23 cellular contexts compared by ENCODE assay signal in genomic region chr10:123788981-123789380, GRCh38.
DNase-seq lines count a peak whose midpoint lies in the region; ATAC-seq, FAIRE-seq and TF ChIP-seq lines count a peak whose summit lies in the region.
"Had no signal": no experiment of that assay in that cellular context is flagged by ENCODE, and none has a peak within 500 bp of the region (broad histone marks: within the 10 kb centered on the region; RNA-seq: fewer than 3 reads in every experiment).

No MANE protein-coding gene starts in this region.

- peaks cover 2% of the 10 kb centered on the region for H3K27me3 Mint-ChIP-seq in neural crest cell (ENCODE audit: low read depth)

- no peak overlapping the region for H3K4me3 ChIP-seq in K562
- no peak overlapping the region for H3K4me3 ChIP-seq in esophagus muscularis mucosa
- H3K4me3 ChIP-seq in prostate gland = no peak overlapping the region
- H3K4me3 ChIP-seq: BLaER1 treated with 17β-estradiol and CSF1 and Interleukin-3, amounts not matched to agents 10 nM and 100 nM; GM12878; GM23248 had no signal

- H3K9me3 ChIP-seq in K562 (replicated peaks; ENCODE audit: control insufficient read depth, insufficient read depth, low read depth, low read length) (no peaks in the 10 kb centered on the region), esophagus muscularis mucosa (no peaks in the 10 kb centered on the region), prostate gland (no peaks in the 10 kb centered on the region)

- WGBS in K562 (ENCODE audit: insufficient coverage, low coverage, missing lambda C conversion rate) = 0% methylated on average over 2 of the region's 5 CpGs
- WGBS in esophagus muscularis mucosa = 87% methylated on average over 5 of the region's 5 CpGs
- 90% methylated on average over 5 of the region's 5 CpGs for WGBS in prostate gland

- TF ChIP-seq RAD21 in K562 (CRISPR knock-in tag; conservative IDR thresholded peaks at IDR 0.05 in 1 of 2, IDR thresholded peaks at IDR 0.05 in 1 of 2) = no peak

- no peak overlapping the region for H3K4me3 Mint-ChIP-seq in neural crest cell
- H3K4me3 Mint-ChIP-seq: B cell; CD8-positive, alpha-beta T cell; HFFc6 had no signal

- no peak overlapping the region for H3K9ac ChIP-seq in K562 (ENCODE audit: insufficient read depth in 1 of 2, low read depth in 2 of 2, low read length in 2 of 2)
- H3K9ac ChIP-seq: BLaER1 treated with 17β-estradiol and CSF1 and Interleukin-3, amounts not matched to agents 10 nM and 100 nM; GM23248 had no signal

- H2AFZ ChIP-seq in K562 (ENCODE audit: low read depth, low read length) = no peak overlapping the region
- H2AFZ ChIP-seq: GM23248 had no signal

- in situ Hi-C loops in K562 (cut with MboI) = no loop called here

- H3K36me3 Mint-ChIP-seq in neural crest cell (ENCODE audit: low read depth) = no peaks in the 10 kb centered on the region
- H3K36me3 Mint-ChIP-seq: CD8-positive, alpha-beta T cell had no signal

- TF ChIP-seq POLR2A in K562 (conservative IDR thresholded peaks at IDR 0.05) (no peak), esophagus muscularis mucosa (IDR thresholded peaks at IDR 0.05; ENCODE audit: low read depth) (no peak), prostate gland (IDR thresholded peaks at IDR 0.05) (no peak)

- H3K79me2 ChIP-seq in K562 (ENCODE audit: control insufficient read depth, insufficient read depth, low read length) = no peaks in the 10 kb centered on the region

- H3K4me2 ChIP-seq in K562 (ENCODE audit: insufficient read depth, low read length) = no peak overlapping the region
- H3K4me2 ChIP-seq: BLaER1 treated with 17β-estradiol and CSF1 and Interleukin-3, amounts not matched to agents 10 nM and 100 nM had no signal

- no peaks in the 10 kb centered on the region for H3K4me1 Mint-ChIP-seq in neural crest cell
- H3K4me1 Mint-ChIP-seq: B cell had no signal

- H3K4me1 ChIP-seq in K562 (replicated peaks in 1 of 2; ENCODE audit: control insufficient read depth in 2 of 2, insufficient read depth in 2 of 2, low read length in 2 of 2) (no peaks in the 10 kb centered on the region), esophagus muscularis mucosa (peaks cover 0 to 14% (median 3%) of the 10 kb centered on the region in 4 donors), prostate gland (replicated peaks) (no peaks in the 10 kb centered on the region)

- CTCF ChIA-PET in K562 (lab: Yijun Ruan, JAX; ENCODE audit: low intra/inter-chr PET ratio) = no interaction called here

- BruUV-seq in K562 (replicated peaks; lab: Mats Ljungman, UMichigan) = no TSS peak

- H3K27ac Mint-ChIP-seq in neural crest cell (ENCODE audit: unreplicated experiment) = peak overlapping the region; percentile 62
- H3K27ac Mint-ChIP-seq: B cell; CD8-positive, alpha-beta T cell; HFFc6 had no signal

- H3K27ac ChIP-seq in K562 (ENCODE audit: extremely low read depth, low read depth, low read length) (no peak overlapping the region), esophagus muscularis mucosa (replicated peaks in 1 of 4) (no peak overlapping the region), prostate gland (no peak overlapping the region)
- H3K27ac ChIP-seq: BLaER1 treated with 17β-estradiol and CSF1 and Interleukin-3, amounts not matched to agents 10 nM and 100 nM; GM23248 had no signal

- ATAC-seq in K562 (no peak), HG03139 (IDR thresholded peaks at IDR 0.05; ENCODE audit: unreplicated experiment) (no peak)
- ATAC-seq: CD8-positive, alpha-beta T cell; GM12878; HCT116 had no signal

- TF ChIP-seq CTCF in K562 (IDR thresholded peaks at IDR 0.05 in 2 of 3, conservative IDR thresholded peaks at IDR 0.05 in 1 of 3; ENCODE audit: insufficient read depth in 2 of 3, low read depth in 1 of 3, low read length in 3 of 3) = no peak
- no peak for TF ChIP-seq CTCF in esophagus muscularis mucosa (IDR thresholded peaks at IDR 0.05)
- no peak for TF ChIP-seq CTCF in neural crest cell (conservative IDR thresholded peaks at IDR 0.05)
- no peak for TF ChIP-seq CTCF in D721Med (IDR thresholded peaks at IDR 0.05; ENCODE audit: insufficient read depth, missing control alignments)
- no peak for TF ChIP-seq CTCF in prostate gland (IDR thresholded peaks at IDR 0.05)

- H3K27me3 ChIP-seq in K562 (ENCODE audit: control insufficient read depth in 2 of 2, insufficient read depth in 2 of 2, low read length in 2 of 2) = peaks cover 0 to 7% of the 10 kb centered on the region in 2 experiments; a peak in 1 of 5 replicates
- no peaks in the 10 kb centered on the region for H3K27me3 ChIP-seq in esophagus muscularis mucosa
- H3K27me3 ChIP-seq in prostate gland (replicated peaks; ENCODE audit: insufficient read depth) = peaks cover 1% of the 10 kb centered on the region

- intact Hi-C loops in K562 (cut with micrococcal nuclease) = no loop called here
- intact Hi-C loops in esophagus muscularis mucosa (cut with DNase I) = no loop called here
- intact Hi-C loops in prostate gland (cut with DNase I) = no loop called here

- no peaks in the 10 kb centered on the region for H3K9me1 ChIP-seq in K562 (ENCODE audit: control insufficient read depth, insufficient read depth, low read length)

- POLR2A ChIA-PET in K562 (lab: Yijun Ruan, JAX) = no interaction called here

- TF ChIP-seq EP300 in K562 (IDR thresholded peaks at IDR 0.05; ENCODE audit: low read length) (no peak), esophagus muscularis mucosa (IDR thresholded peaks at IDR 0.05) (no peak)

- peaks cover 5% of the 10 kb centered on the region for H3K9me3 Mint-ChIP-seq in neural crest cell
- H3K9me3 Mint-ChIP-seq: CD8-positive, alpha-beta T cell had no signal

- DNase-seq in K562 (ENCODE audit: extremely low read depth in 1 of 4, low spot score in 3 of 4) = no peak
- DNase-seq in esophagus muscularis mucosa (ENCODE audit: extremely low spot score) = peak; percentile 60
- no peak for DNase-seq in neural crest cell (ENCODE audit: low read depth, low spot score)
- DNase-seq in D721Med (ENCODE audit: insufficient read length, low spot score) = no peak
- DNase-seq in iPS-NIHi7 (ENCODE audit: extremely low spot score) = no peak
- no peak for DNase-seq in prostate gland (ENCODE audit: low spot score)
- DNase-seq: Calu3, DMS 273 treated with DMSO at 0.1 percent for 48 hours, DMS53, DND-41, EL, GM23248, HFFc6, IMR-90 had no signal

- no peaks in the 10 kb centered on the region for H3K36me3 ChIP-seq in K562 (ENCODE audit: control insufficient read depth, insufficient read depth, low read length)
- H3K36me3 ChIP-seq in esophagus muscularis mucosa = peaks cover 0 to 32% (median 11%) of the 10 kb centered on the region in 4 donors
- H3K36me3 ChIP-seq in prostate gland = no peaks in the 10 kb centered on the region
- H3K36me3 ChIP-seq: BLaER1 treated with 17β-estradiol and CSF1 and Interleukin-3, amounts not matched to agents 10 nM and 100 nM had no signal

- FAIRE-seq in K562 (lab: Jason Lieb, UNC) = no peak
- no peak for FAIRE-seq in D721Med (lab: Jason Lieb, UNC)
- FAIRE-seq: GM12878, GM19239, H54, HTR-8/SVneo had no signal

- no peaks in the 10 kb centered on the region for H4K20me1 ChIP-seq in K562 (replicated peaks; ENCODE audit: control insufficient read depth, insufficient read depth, low read length)

TF ChIP-seq in K562, 482 proteins besides CTCF, POLR2A, EP300 and RAD21:
- TF ChIP-seq NFIC (IDR thresholded peaks at IDR 0.05) (peak; percentile 57), NFE2L1 (tag; IDR thresholded peaks at IDR 0.05; ENCODE audit: borderline replicate concordance, low read depth) (no peak)
- TF ChIP-seq, protein P1, sequence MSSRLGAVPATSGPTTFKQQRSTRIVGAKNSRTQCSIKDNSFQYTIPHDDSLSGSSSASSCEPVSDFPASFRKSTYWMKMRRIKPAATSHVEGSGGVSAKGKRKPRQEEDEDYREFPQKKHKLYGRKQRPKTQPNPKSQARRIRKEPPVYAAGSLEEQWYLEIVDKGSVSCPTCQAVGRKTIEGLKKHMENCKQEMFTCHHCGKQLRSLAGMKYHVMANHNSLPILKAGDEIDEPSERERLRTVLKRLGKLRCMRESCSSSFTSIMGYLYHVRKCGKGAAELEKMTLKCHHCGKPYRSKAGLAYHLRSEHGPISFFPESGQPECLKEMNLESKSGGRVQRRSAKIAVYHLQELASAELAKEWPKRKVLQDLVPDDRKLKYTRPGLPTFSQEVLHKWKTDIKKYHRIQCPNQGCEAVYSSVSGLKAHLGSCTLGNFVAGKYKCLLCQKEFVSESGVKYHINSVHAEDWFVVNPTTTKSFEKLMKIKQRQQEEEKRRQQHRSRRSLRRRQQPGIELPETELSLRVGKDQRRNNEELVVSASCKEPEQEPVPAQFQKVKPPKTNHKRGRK (tag; IDR thresholded peaks at IDR 0.05) = no peak
TF ChIP-seq in K562: peak in this region for 1.
